7 cellular contexts compared by ENCODE assay signal in the genomic region with DNA sequence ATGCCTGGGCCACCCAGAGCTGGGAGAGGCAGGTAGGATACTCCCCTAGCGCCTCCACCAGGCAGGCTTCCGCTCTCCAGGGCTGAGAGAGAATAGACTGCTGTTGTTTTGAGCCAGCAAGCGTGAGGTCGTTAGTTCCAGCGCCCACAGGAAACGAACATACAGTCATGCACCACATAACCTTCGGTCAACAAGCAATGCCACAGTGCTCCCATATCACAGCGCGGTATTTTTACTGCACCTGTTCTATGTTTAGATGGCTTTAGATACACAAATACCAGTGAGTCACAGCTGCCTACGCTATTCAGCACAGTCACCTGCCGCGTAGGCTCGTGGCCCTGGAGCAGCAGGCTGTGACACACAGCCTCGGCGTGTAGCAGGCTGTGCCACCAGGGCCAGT.
DNase-seq lines count a peak whose midpoint lies in the region; ATAC-seq and TF ChIP-seq lines count a peak whose summit lies in the region.
"Not testable (repeated sequence)": the region's sequence is repeated elsewhere in the genome, so short reads cannot be mapped to it uniquely, and the experiment has no call there.

No MANE protein-coding gene starts in this region.

- H3K36me3 Mint-ChIP-seq in WTC11, result not testable (repeated sequence)

- H3K4me3 Mint-ChIP-seq in WTC11, result not testable (repeated sequence)

- CTCF ChIA-PET in WTC11 (lab: Charles Lee), result not testable (repeated sequence)

- peak; percentile 70 for ATAC-seq in GM18517 (IDR thresholded peaks at IDR 0.05; ENCODE audit: unreplicated experiment)
- peak; percentile 53 for ATAC-seq in GM19395 (IDR thresholded peaks at IDR 0.05; ENCODE audit: unreplicated experiment)
- peak; percentile 50 for ATAC-seq in GM21737 (IDR thresholded peaks at IDR 0.05; ENCODE audit: unreplicated experiment)
- peak; percentile 46 for ATAC-seq in HG02970 (IDR thresholded peaks at IDR 0.05; ENCODE audit: low FRiP score, unreplicated experiment)
- ATAC-seq in HG03342 (IDR thresholded peaks at IDR 0.05; ENCODE audit: unreplicated experiment), result peak; percentile 54
- peak; percentile 9 for ATAC-seq in WTC11
- peak; percentile 62 for ATAC-seq in esophagus mucosa

- not testable (repeated sequence) for H3K27me3 Mint-ChIP-seq in WTC11 (ENCODE audit: low read depth)

- H3K4me1 Mint-ChIP-seq in WTC11, result not testable (repeated sequence)

- not testable (repeated sequence) for H3K9me3 Mint-ChIP-seq in WTC11

- TF ChIP-seq CTCF in WTC11 (IDR thresholded peaks at IDR 0.05), result not testable (repeated sequence)

- not testable (repeated sequence) for DNase-seq in WTC11 (ENCODE audit: low spot score)

- not testable (repeated sequence) for H3K27ac Mint-ChIP-seq in WTC11

- POLR2A ChIA-PET in WTC11 (lab: Charles Lee), result not testable (repeated sequence)

Comparison
In these comparisons a context has a peak if more than half of its experiments do, and no peak if none do; other contexts are left out.
1. ATAC-seq: peak in every context shown above with its lines; median percentile 70 in GM18517; 62 in esophagus mucosa; 54 in HG03342; 53 in GM19395; 50 in GM21737; 46 in HG02970; 9 in WTC11.